Comparison of ENCODE assay signal across 8 cellular contexts in the genomic region with DNA sequence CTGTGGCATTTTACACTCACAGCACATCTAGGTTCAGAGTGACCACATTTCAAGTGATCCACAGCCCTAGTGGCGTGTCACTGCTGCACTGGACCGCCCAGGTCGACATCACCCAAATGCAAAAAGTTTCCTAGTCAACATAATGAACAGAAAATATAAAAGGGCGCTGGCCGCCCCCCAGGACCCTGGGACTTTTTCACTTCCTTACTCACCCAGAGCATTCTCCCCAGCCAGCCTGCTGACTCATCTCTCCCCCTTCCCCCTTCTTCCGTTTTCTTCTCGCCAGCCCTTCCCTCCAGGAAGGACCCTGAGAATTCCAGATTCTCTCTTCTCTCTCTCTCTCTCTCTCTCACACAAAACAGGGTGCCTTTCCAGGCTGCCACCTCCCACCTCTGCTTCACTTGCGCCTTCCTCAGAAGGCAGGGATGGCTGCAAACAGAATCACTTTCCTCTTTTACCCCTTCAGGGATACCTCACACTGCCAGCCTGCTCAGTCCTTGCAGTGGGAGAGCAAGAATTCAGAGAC. TPM values are rescaled to one million over a fixed set of nuclear protein-coding genes. Genes with fewer than 3 reads are reported as not detected.
DNase-seq lines count a peak whose midpoint lies in the region; ATAC-seq and TF ChIP-seq lines count a peak whose summit lies in the region.

No MANE protein-coding gene starts in this region.

- H3K4me2 ChIP-seq in OCI-LY1 (ENCODE audit: low read length), result peak overlapping the region; percentile 4; the same call in 1 of the 2 replicates
- peak overlapping the region; percentile 79 for H3K4me2 ChIP-seq in smooth muscle cell

- H3K27ac ChIP-seq in OCI-LY1 (ENCODE audit: low read depth, low read length, poor library complexity, severe bottlenecking) (peak overlapping the region; percentile 2), smooth muscle cell (ENCODE audit: low read depth) (peak overlapping the region; percentile 82), testis (no peak overlapping the region)

- H3K9ac ChIP-seq in OCI-LY1 (ENCODE audit: low read length) (no peak overlapping the region), smooth muscle cell (ENCODE audit: low read depth) (peak overlapping the region; percentile 45)

- H4K20me1 ChIP-seq in OCI-LY1 (ENCODE audit: insufficient read depth, low read length), result no peaks in the 10 kb centered on the region
- no peaks in the 10 kb centered on the region for H4K20me1 ChIP-seq in smooth muscle cell (ENCODE audit: low read depth)

- no peaks in the 10 kb centered on the region for H3K27me3 ChIP-seq in OCI-LY1 (ENCODE audit: insufficient read depth, low read length)
- no peaks in the 10 kb centered on the region for H3K27me3 ChIP-seq in smooth muscle cell (ENCODE audit: low read depth)
- H3K27me3 ChIP-seq in testis, result no peaks in the 10 kb centered on the region

- H3K27ac Mint-ChIP-seq in endothelial cell (ENCODE audit: unreplicated experiment), result peak overlapping the region; percentile 98
- H3K27ac Mint-ChIP-seq in T-helper 17 cell, result no peak overlapping the region

- H3K4me3 Mint-ChIP-seq in endothelial cell (ENCODE audit: unreplicated experiment) (no peak overlapping the region), T-helper 17 cell (no peak overlapping the region)

- H3K36me3 ChIP-seq in OCI-LY1 (ENCODE audit: insufficient read depth, low read length), result no peaks in the 10 kb centered on the region
- H3K36me3 ChIP-seq in smooth muscle cell (ENCODE audit: low read depth), result no peaks in the 10 kb centered on the region
- H3K36me3 ChIP-seq in testis (ENCODE audit: low read depth, missing control alignments), result no peaks in the 10 kb centered on the region

- ATAC-seq in T-helper 17 cell, result no peak

- TF ChIP-seq POLR2A in testis (IDR thresholded peaks at IDR 0.05), result no peak

- DNase-seq in SIG-M5 treated with dmso at 0.1 percent for 504 hours (lab: John Stamatoyannopoulos, UW; ENCODE audit: unreplicated experiment), result peak; percentile 54
- DNase-seq in SIG-M5 (lab: John Stamatoyannopoulos, UW), result no peak
- DNase-seq in endothelial cell (ENCODE audit: low spot score), result no peak
- no peak for DNase-seq in smooth muscle cell (lab: John Stamatoyannopoulos, UW; ENCODE audit: unreplicated experiment)
- DNase-seq in T-helper 17 cell, result no peak
- DNase-seq in activated CD4-positive, alpha-beta T cell treated with anti-CD3 and anti-CD28 coated beads for 4 hours, result no peak
- no peak for DNase-seq in testis

- no peaks in the 10 kb centered on the region for H3F3A ChIP-seq in OCI-LY1 (ENCODE audit: insufficient read depth, low read length)
- H3F3A ChIP-seq in smooth muscle cell (ENCODE audit: low read depth), result no peaks in the 10 kb centered on the region

- no peaks in the 10 kb centered on the region for H3K79me2 ChIP-seq in OCI-LY1 (ENCODE audit: insufficient read depth, low read length)
- no peaks in the 10 kb centered on the region for H3K79me2 ChIP-seq in smooth muscle cell (ENCODE audit: low read depth)

- H3K4me1 ChIP-seq in OCI-LY1 (ENCODE audit: insufficient read depth, low read length, severe bottlenecking) (peaks cover 7% of the 10 kb centered on the region), smooth muscle cell (ENCODE audit: low read depth) (no peaks in the 10 kb centered on the region), testis (no peaks in the 10 kb centered on the region)

- no peak for TF ChIP-seq CTCF in OCI-LY1 (IDR thresholded peaks at IDR 0.05; ENCODE audit: low read length)
- no peak for TF ChIP-seq CTCF in endothelial cell (IDR thresholded peaks at IDR 0.05; ENCODE audit: unreplicated experiment)
- TF ChIP-seq CTCF in smooth muscle cell (IDR thresholded peaks at IDR 0.05; ENCODE audit: borderline replicate concordance, insufficient read depth, poor library complexity, severe bottlenecking), result no peak
- no peak for TF ChIP-seq CTCF in testis (IDR thresholded peaks at IDR 0.05)

- intact Hi-C loops in testis (cut with DNase I; ENCODE audit: low total_unique reads), result no loop called here

- peaks cover 18% of the 10 kb centered on the region for H3K4me1 Mint-ChIP-seq in endothelial cell (ENCODE audit: unreplicated experiment)
- peaks cover 2% of the 10 kb centered on the region for H3K4me1 Mint-ChIP-seq in T-helper 17 cell

- H2AFZ ChIP-seq in OCI-LY1 (ENCODE audit: low read length), result no peak overlapping the region
- H2AFZ ChIP-seq in smooth muscle cell (ENCODE audit: low read depth), result peak overlapping the region; percentile 83

- no peaks in the 10 kb centered on the region for H3K9me3 Mint-ChIP-seq in endothelial cell (ENCODE audit: unreplicated experiment)

- H3K4me3 ChIP-seq in OCI-LY1 (ENCODE audit: low read depth, low read length, poor library complexity, severe bottlenecking), result no peak overlapping the region
- no peak overlapping the region for H3K4me3 ChIP-seq in smooth muscle cell
- no peak overlapping the region for H3K4me3 ChIP-seq in testis

- H3K27me3 Mint-ChIP-seq in endothelial cell (ENCODE audit: unreplicated experiment) (peaks cover 11% of the 10 kb centered on the region), T-helper 17 cell (no peaks in the 10 kb centered on the region)

- H3K9me3 ChIP-seq in OCI-LY1 (ENCODE audit: low read length) (no peaks in the 10 kb centered on the region), smooth muscle cell (replicated peaks; ENCODE audit: low read depth) (no peaks in the 10 kb centered on the region), T-helper 17 cell (ENCODE audit: control insufficient read depth, low read length, poor library complexity, severe bottlenecking) (no peaks in the 10 kb centered on the region), testis (no peaks in the 10 kb centered on the region)

- WGBS in smooth muscle cell (ENCODE audit: low lambda C conversion rate), result 17% methylated on average over 7 of the region's 8 CpGs
- 63 to 65% methylated on average over 8 of the region's 8 CpGs for WGBS in testis, 2 donors

- no peaks in the 10 kb centered on the region for H3K9me2 ChIP-seq in OCI-LY1 (ENCODE audit: low read depth, low read length)

- H3K36me3 Mint-ChIP-seq in endothelial cell (ENCODE audit: low read depth, unreplicated experiment), result peaks cover 7% of the 10 kb centered on the region
- H3K36me3 Mint-ChIP-seq in T-helper 17 cell (ENCODE audit: low read depth), result peaks cover 4% of the 10 kb centered on the region

RNA-seq across cellular contexts. Expression of gene GRWD1, which starts 21.0 kb away (rescaled TPM):
- total RNA-seq in endothelial cell (ENCODE audit: unreplicated experiment) (38.4 TPM), smooth muscle cell (11.7 and 22.1 TPM in 2 replicates), T-helper 17 cell (10 to 100 TPM; 32.5 TPM), testis (10 to 100 TPM; 32.8 to 35.2 TPM)
- polyA plus RNA-seq in smooth muscle cell (23.6 and 25.7 TPM in 2 replicates), testis (ENCODE audit: insufficient read depth, low read depth, low replicate concordance) (17.8 TPM)

RNA-seq across cellular contexts. Expression of gene KCNJ14, which starts 30.6 kb away (rescaled TPM):
- total RNA-seq in endothelial cell (ENCODE audit: unreplicated experiment), result 0.95 TPM
- total RNA-seq in smooth muscle cell, result 1.2 and 1.8 TPM in 2 replicates
- 1.7 and 2.0 TPM in 2 replicates for polyA plus RNA-seq in smooth muscle cell
- 1 to 10 TPM; 1.7 to 2.5 TPM for total RNA-seq in T-helper 17 cell
- 1 to 10 TPM; 1.6 to 2.2 TPM for total RNA-seq in testis
- polyA plus RNA-seq in testis (ENCODE audit: insufficient read depth, low read depth, low replicate concordance), result 0.66 TPM

RNA-seq across cellular contexts. Expression of gene GRIN2D, which starts 31.3 kb away (rescaled TPM):
- total RNA-seq in endothelial cell (ENCODE audit: unreplicated experiment) (25.2 TPM), smooth muscle cell (3.5 and 4.0 TPM in 2 replicates), T-helper 17 cell (under 1 TPM; 0.08 to 0.17 TPM), testis (1 to 10 TPM; 2.4 to 2.7 TPM)
- polyA plus RNA-seq in smooth muscle cell (10.7 and 12.7 TPM in 2 replicates), testis (ENCODE audit: insufficient read depth, low read depth, low replicate concordance) (1.4 TPM)

RNA-seq across cellular contexts. Expression of gene KDELR1, which starts 33.4 kb away (rescaled TPM):
- total RNA-seq in endothelial cell (ENCODE audit: unreplicated experiment) (325 TPM), smooth muscle cell (203 and 239 TPM in 2 replicates), T-helper 17 cell (10 to 100 TPM; 34.0 to 41.3 TPM), testis (100 to 1,000 TPM; 149 to 155 TPM)
- polyA plus RNA-seq in smooth muscle cell (296 and 315 TPM in 2 replicates), testis (ENCODE audit: insufficient read depth, low read depth, low replicate concordance) (187 TPM)

RNA-seq across cellular contexts. Expression of gene CYTH2, which starts 44.4 kb away (rescaled TPM):
- total RNA-seq in endothelial cell (ENCODE audit: unreplicated experiment) (165 TPM), smooth muscle cell (44.5 and 49.7 TPM in 2 replicates), T-helper 17 cell (10 to 100 TPM; 42.3 to 53.4 TPM), testis (100 to 1,000 TPM in 1 of 2 donors, 10 to 100 TPM in 1; 92.7 to 123 TPM)
- polyA plus RNA-seq in smooth muscle cell (62.1 and 95.0 TPM in 2 replicates), testis (ENCODE audit: insufficient read depth, low read depth, low replicate concordance) (132 TPM)

Comparison
In these comparisons a context has a peak if more than half of its experiments do, and no peak if none do; other contexts are left out.
1. H3K27ac ChIP-seq: peak in OCI-LY1 (single experiment) and smooth muscle cell (single experiment); none in testis (0 of 2).